In genomic region chr15:51098331-51098619, GRCh38 we compare ENCODE assay signal across 24 cellular contexts. TPM values are rescaled to one million over a fixed set of nuclear protein-coding genes. Genes with fewer than 3 reads are reported as not detected.
"Had no signal": no experiment of that assay in that cellular context is flagged by ENCODE, and none has a peak within 500 bp of the region (broad histone marks: within the 10 kb centered on the region; RNA-seq: fewer than 3 reads in every experiment).

No MANE protein-coding gene starts in this region.

- H3K27me3 ChIP-seq: ovary had no signal

- H3K27ac ChIP-seq: cardiac muscle cell, foreskin keratinocyte, ovary, stomach had no signal

- DNase-seq: activated B cell treated with CpG ODN at 0.5 μM for 24 hours; activated CD4-positive, alpha-beta T cell treated with anti-CD3 and anti-CD28 coated beads for 36 hours; activated CD8-positive, alpha-beta memory T cell treated with anti-CD3 and anti-CD28 coated beads, Interleukin-2, amount 10 ng/mL, durations not matched to agents 7 days and 5 days; activated CD8-positive, alpha-beta T cell treated with anti-CD3 and anti-CD28 coated beads, Interleukin-2, amount 10 ng/mL, durations not matched to agents 7 days and 5 days; activated naive CD4-positive, alpha-beta T cell treated with Interleukin-2 at 50 U/mL for 16 hours; activated T-cell treated with anti-CD3 and anti-CD28 coated beads, Interleukin-2, amount 50 U/mL, for 72 hours; cerebellar nuclear complex; dorsolateral prefrontal cortex; effector memory CD4-positive, alpha-beta T cell; erythroblast; foreskin keratinocyte; heart left ventricle; ovary; stimulated activated CD4-positive, alpha-beta T cell treated with anti-CD3 and anti-CD28 coated beads, Interleukin-15, amount 100 ng/mL, for 24 hours; stimulated activated CD4-positive, alpha-beta T cell treated with anti-CD3 and anti-CD28 coated beads, Interleukin-2, amount 100 ng/mL, for 24 hours; stimulated activated naive B cell treated with anti-CD40 and anti-IgM and Interleukin-4, amounts not matched to agents 10 μg/mL and 1 μg/mL and 100 μg/mL, for 72 hours; stomach; T-helper 1 cell had no signal

- ATAC-seq: activated CD4-positive, alpha-beta T cell treated with anti-CD3 and anti-CD28 coated beads for 36 hours; activated CD8-positive, alpha-beta memory T cell treated with anti-CD3 and anti-CD28 coated beads, Interleukin-2, amount 10 ng/mL, durations not matched to agents 7 days and 5 days; activated CD8-positive, alpha-beta T cell treated with anti-CD3 and anti-CD28 coated beads, Interleukin-2, amount 10 ng/mL, durations not matched to agents 7 days and 5 days; natural killer cell treated with Interleukin-12 subunit alpha and Interleukin-12 subunit beta and Interleukin-15 and Interleukin-18, amount 100 ng/mL, for 72 hours; sciatic nerve had no signal

- H3K36me3 ChIP-seq: cardiac muscle cell, heart left ventricle, ovary, stomach, tibial nerve had no signal

- H3K4me1 ChIP-seq: foreskin keratinocyte had no signal

- H3K4me3 ChIP-seq: cardiac muscle cell, coronary artery, dorsolateral prefrontal cortex, heart left ventricle, ovary, stomach, tibial nerve had no signal

- H3K9me3 ChIP-seq: heart left ventricle, ovary, stomach, tibial nerve had no signal

RNA-seq across cellular contexts. Expression of gene TNFAIP8L3, which starts 3.6 kb away (rescaled TPM):
- total RNA-seq: activated B cell treated with CpG ODN at 0.5 μM for 24 hours; activated CD4-positive, alpha-beta T cell treated with anti-CD3 and anti-CD28 coated beads for 36 hours; activated CD8-positive, alpha-beta T cell treated with anti-CD3 and anti-CD28 coated beads, Interleukin-2, amount 10 ng/mL, durations not matched to agents 7 days and 5 days; cardiac muscle cell; natural killer cell treated with Interleukin-12 subunit alpha and Interleukin-12 subunit beta and Interleukin-15 and Interleukin-18, amount 100 ng/mL, for 72 hours; progenitor cell of endocrine pancreas had no signal
- polyA plus RNA-seq: cardiac muscle cell had no signal
